In genomic region chr6:26766221-26766620, GRCh38 we compare ENCODE assay signal across 6 cellular contexts.
DNase-seq lines count a peak whose midpoint lies in the region; ATAC-seq, FAIRE-seq and TF ChIP-seq lines count a peak whose summit lies in the region.
"Not testable (repeated sequence)": the region's sequence is repeated elsewhere in the genome, so short reads cannot be mapped to it uniquely, and the experiment has no call there.

No MANE protein-coding gene starts in this region.

- CTCF ChIA-PET in A549 (lab: Yijun Ruan, JAX); Panc1 (lab: Charles Lee); WTC11 (lab: Charles Lee); endothelial cell of umbilical vein (lab: Charles Lee): not testable (repeated sequence)

- not testable (repeated sequence) for H3K4me3 ChIP-seq in A549; Panc1 (ENCODE audit: low read depth in 2 of 2, low read length in 2 of 2); endothelial cell of umbilical vein (replicated peaks in 1 of 3; ENCODE audit: insufficient read depth in 1 of 3, low read depth in 1 of 3, low read length in 3 of 3); thoracic aorta

- not testable (repeated sequence) for FAIRE-seq in A549 (lab: Jason Lieb, UNC)
- FAIRE-seq in H54 (lab: Jason Lieb, UNC) (peak; percentile 88), endothelial cell of umbilical vein (lab: Jason Lieb, UNC) (peak; percentile 54)

- H3K27ac Mint-ChIP-seq in WTC11: not testable (repeated sequence)

- not testable (repeated sequence) for H3K9me1 ChIP-seq in endothelial cell of umbilical vein (replicated peaks; ENCODE audit: control insufficient read depth, extremely low read depth, insufficient read depth, low read length)

- H3K27ac ChIP-seq in A549; Panc1 (ENCODE audit: low read length); endothelial cell of umbilical vein (ENCODE audit: insufficient read depth, low read depth, low read length); thoracic aorta: not testable (repeated sequence)

- dilution Hi-C loops in endothelial cell of umbilical vein (cut with MboI; ENCODE audit: extremely low pct_ligation_motif_present, low sequenced_read_pairs): not testable (repeated sequence)

- WGBS in A549 (ENCODE audit: missing lambda C conversion rate): no CpG with 5 or more reads among the region's 22 CpGs

- not testable (repeated sequence) for TF ChIP-seq EP300 in A549 (IDR thresholded peaks at IDR 0.05)

- H3K79me2 ChIP-seq in endothelial cell of umbilical vein (ENCODE audit: control insufficient read depth, insufficient read depth, low read length): not testable (repeated sequence)

- not testable (repeated sequence) for H2AFZ ChIP-seq in endothelial cell of umbilical vein (ENCODE audit: low read depth, low read length)

- not testable (repeated sequence) for H3K36me3 ChIP-seq in Panc1 (ENCODE audit: control insufficient read depth, insufficient read depth, low read length); endothelial cell of umbilical vein (ENCODE audit: control insufficient read depth in 2 of 2, extremely low read depth in 1 of 2, insufficient read depth in 2 of 2, low read length in 2 of 2); thoracic aorta

- H3K4me2 ChIP-seq in A549; endothelial cell of umbilical vein (ENCODE audit: insufficient read depth, low read length): not testable (repeated sequence)

- not testable (repeated sequence) for BruUV-seq in Panc1 (replicated peaks; lab: Mats Ljungman, UMichigan)
- TSS peak; percentile 95 for BruUV-seq in endothelial cell of umbilical vein (replicated peaks; lab: Mats Ljungman, UMichigan)

- in situ Hi-C loops in Panc1 (cut with HindIII; ENCODE audit: low pct_unique_long_range_greater_than_20kb, low sequenced_read_pairs): not testable (repeated sequence)

- H3K9me3 ChIP-seq in A549; Panc1 (ENCODE audit: control insufficient read depth, insufficient read depth, low read depth, low read length); endothelial cell of umbilical vein (replicated peaks; ENCODE audit: control insufficient read depth, insufficient read depth, low read length); thoracic aorta: not testable (repeated sequence)

- POLR2A ChIA-PET in A549 (lab: Yijun Ruan, JAX); Panc1 (lab: Charles Lee); WTC11 (lab: Charles Lee); endothelial cell of umbilical vein (lab: Charles Lee): not testable (repeated sequence)

- not testable (repeated sequence) for TF ChIP-seq CTCF in A549 (IDR thresholded peaks at IDR 0.05); Panc1 (IDR thresholded peaks at IDR 0.05); WTC11 (IDR thresholded peaks at IDR 0.05); endothelial cell of umbilical vein (IDR thresholded peaks at IDR 0.05; ENCODE audit: extremely low read depth in 1 of 2, insufficient read depth in 1 of 2, low read depth in 1 of 2, low read length in 2 of 2); thoracic aorta (IDR thresholded peaks at IDR 0.05)

- peak; percentile 87 to 89 for ATAC-seq in A549
- ATAC-seq in Panc1: peak; percentile 97
- peak; percentile 38 for ATAC-seq in WTC11
- peak; percentile 43 for ATAC-seq in thoracic aorta (ENCODE audit: insufficient number of reproducible peaks, low FRiP score, low read depth)

- DNase-seq in A549 (ENCODE audit: low read depth in 1 of 2, low spot score in 1 of 2); H54 (ENCODE audit: insufficient read length, low spot score); Panc1 (ENCODE audit: low read depth, low spot score); WTC11 (ENCODE audit: low spot score); endothelial cell of umbilical vein (ENCODE audit: low read depth, low spot score); thoracic aorta (ENCODE audit: low spot score): not testable (repeated sequence)

- H3K36me3 Mint-ChIP-seq in WTC11: not testable (repeated sequence)

- intact Hi-C loops in Panc1 (cut with micrococcal nuclease; ENCODE audit: unreplicated experiment); endothelial cell of umbilical vein (cut with micrococcal nuclease): not testable (repeated sequence)

- TF ChIP-seq RAD21 in A549 (conservative IDR thresholded peaks at IDR 0.05 in 1 of 2, IDR thresholded peaks at IDR 0.05 in 1 of 2): not testable (repeated sequence)

- TF ChIP-seq POLR2A in A549 (IDR thresholded peaks at IDR 0.05; ENCODE audit: low read length); H54 (IDR thresholded peaks at IDR 0.05; ENCODE audit: low read depth, low read length); endothelial cell of umbilical vein (IDR thresholded peaks at IDR 0.05; ENCODE audit: low read depth, low read length): not testable (repeated sequence)

- H3K27me3 ChIP-seq in Panc1 (ENCODE audit: control insufficient read depth, insufficient read depth, low read length); endothelial cell of umbilical vein (ENCODE audit: control insufficient read depth in 2 of 2, insufficient read depth in 2 of 2, low read length in 2 of 2); thoracic aorta (replicated peaks; ENCODE audit: insufficient read depth): not testable (repeated sequence)

- H3K4me1 Mint-ChIP-seq in WTC11: not testable (repeated sequence)

- not testable (repeated sequence) for H3K27me3 Mint-ChIP-seq in WTC11 (ENCODE audit: low read depth)

- H3K9me3 Mint-ChIP-seq in WTC11: not testable (repeated sequence)

- not testable (repeated sequence) for H3K4me3 Mint-ChIP-seq in WTC11

- H3K9ac ChIP-seq in endothelial cell of umbilical vein (replicated peaks; ENCODE audit: extremely low read depth, insufficient read depth, low read length): not testable (repeated sequence)

- not testable (repeated sequence) for H3K4me1 ChIP-seq in A549; Panc1 (ENCODE audit: control insufficient read depth, insufficient read depth, low read length); endothelial cell of umbilical vein (ENCODE audit: control insufficient read depth, extremely low read depth, insufficient read depth, low read length); thoracic aorta (ENCODE audit: control insufficient read depth in 1 of 2, low read depth in 2 of 2)

- not testable (repeated sequence) for H4K20me1 ChIP-seq in endothelial cell of umbilical vein (replicated peaks; ENCODE audit: control insufficient read depth, extremely low read depth, insufficient read depth, low read length)

Comparison
In these comparisons a context has a peak if more than half of its experiments do, and no peak if none do; other contexts are left out.
1. ATAC-seq: peak in every context shown above with its lines; median percentile 97 in Panc1; 88 in A549; 43 in thoracic aorta; 38 in WTC11.